ENCODE assay signal across 18 cellular contexts in genomic region chr14:20798318-20798717, GRCh38. TPM values are rescaled to one million over a fixed set of nuclear protein-coding genes. Genes with fewer than 3 reads are reported as not detected.
A peak's percentile ranks its signal among the peaks of the same experiment; 100 is the strongest.
DNase-seq lines count a peak whose midpoint lies in the region; ATAC-seq, FAIRE-seq and TF ChIP-seq lines count a peak whose summit lies in the region.
"Had no signal": no experiment of that assay in that cellular context is flagged by ENCODE, and none has a peak within 500 bp of the region (broad histone marks: within the 10 kb centered on the region; RNA-seq: fewer than 3 reads in every experiment).

No MANE protein-coding gene starts in this region.

- no peak overlapping the region for H2AK5ac ChIP-seq in H1 (ENCODE audit: low read depth, low read length)

- H3K9ac ChIP-seq in H1 (replicated peaks in 1 of 4; ENCODE audit: extremely low read depth in 1 of 4, low read depth in 3 of 4, low read length in 3 of 4) = no peak overlapping the region
- H3K9ac ChIP-seq: parathyroid adenoma had no signal

- no peaks in the 10 kb centered on the region for H3K79me2 ChIP-seq in H1 (ENCODE audit: control insufficient read depth in 1 of 2, insufficient read depth in 2 of 2, low read length in 2 of 2)
- no peaks in the 10 kb centered on the region for H3K79me2 ChIP-seq in osteoblast (ENCODE audit: insufficient read depth, low read length)
- H3K79me2 ChIP-seq: parathyroid adenoma had no signal

- FAIRE-seq in H1 (lab: Jason Lieb, UNC) = no peak

- no peak overlapping the region for H3K4ac ChIP-seq in H1 (replicated peaks; ENCODE audit: insufficient read length, low read depth, low read length)

- intact Hi-C loops in ascending aorta (cut with DNase I) = no loop called here

- H3K27me3 ChIP-seq in H1 (replicated peaks in 1 of 4; ENCODE audit: control insufficient read depth in 3 of 4, extremely low read depth in 1 of 4, insufficient read depth in 3 of 4, low read length in 3 of 4) (no peaks in the 10 kb centered on the region), osteoblast (ENCODE audit: insufficient read depth, low read length) (peaks cover 5% of the 10 kb centered on the region), ascending aorta (no peaks in the 10 kb centered on the region)
- H3K27me3 ChIP-seq: foreskin keratinocyte had no signal

- no peak overlapping the region for H3K4me3 ChIP-seq in H1 (ENCODE audit: extremely low read depth in 1 of 4, insufficient read depth in 2 of 4, low read depth in 3 of 4, low read length in 4 of 4)
- no peak overlapping the region for H3K4me3 ChIP-seq in osteoblast (ENCODE audit: insufficient read depth, low read length)
- no peak overlapping the region for H3K4me3 ChIP-seq in ascending aorta
- H3K4me3 ChIP-seq: GM23338 had no signal

- H3K9me3 ChIP-seq in H1 (ENCODE audit: insufficient read depth in 2 of 2, low read depth in 1 of 2, low read length in 1 of 2) = no peaks in the 10 kb centered on the region
- H3K9me3 ChIP-seq in osteoblast (ENCODE audit: low read depth, low read length) = no peaks in the 10 kb centered on the region
- H3K9me3 ChIP-seq in ascending aorta = no peaks in the 10 kb centered on the region

- no peak for TF ChIP-seq EP300 in H1 (IDR thresholded peaks at IDR 0.05; ENCODE audit: borderline replicate concordance in 1 of 2, low read depth in 2 of 2, low read length in 2 of 2)

- H3K56ac ChIP-seq in H1 (replicated peaks; ENCODE audit: insufficient read length, low read depth, low read length) = no peak overlapping the region

- POLR2A ChIA-PET in H1 (lab: Charles Lee; ENCODE audit: partially characterized antibody) = no interaction called here

- H3K27ac ChIP-seq in H1 (ENCODE audit: low read depth, low read length) (no peak overlapping the region), osteoblast (ENCODE audit: low read depth, low read length) (no peak overlapping the region), ascending aorta (peak overlapping the region in 1 of 2 donors; percentile 25)
- H3K27ac ChIP-seq: foreskin keratinocyte, parathyroid adenoma had no signal

- no peaks in the 10 kb centered on the region for H3K23me2 ChIP-seq in H1 (ENCODE audit: low read depth, low read length)

- no peak overlapping the region for H2AFZ ChIP-seq in H1 (ENCODE audit: low read length)
- no peak overlapping the region for H2AFZ ChIP-seq in osteoblast (ENCODE audit: low read length)
- H2AFZ ChIP-seq: parathyroid adenoma had no signal

- H3K4me2 ChIP-seq in H1 (ENCODE audit: insufficient read depth in 1 of 2, low read depth in 2 of 2, low read length in 2 of 2) = no peak overlapping the region
- H3K4me2 ChIP-seq in osteoblast (ENCODE audit: insufficient read depth, low read length) = no peak overlapping the region
- H3K4me2 ChIP-seq: GM23338 had no signal

- TF ChIP-seq RAD21 in H1 (IDR thresholded peaks at IDR 0.05 in 1 of 2, conservative IDR thresholded peaks at IDR 0.05 in 1 of 2; ENCODE audit: low read depth in 2 of 2, low read length in 2 of 2) = no peak

- H3K23ac ChIP-seq in H1 (ENCODE audit: insufficient read length) = no peak overlapping the region

- H2BK120ac ChIP-seq in H1 (replicated peaks; ENCODE audit: low read depth, low read length) = no peak overlapping the region

- H4K91ac ChIP-seq in H1 (replicated peaks; ENCODE audit: insufficient read length, low read length) = no peak overlapping the region

- H2BK5ac ChIP-seq in H1 (ENCODE audit: low read depth, low read length) = no peak overlapping the region

- no peaks in the 10 kb centered on the region for H4K20me1 ChIP-seq in H1 (replicated peaks in 1 of 2; ENCODE audit: control insufficient read depth in 1 of 2, insufficient read depth in 2 of 2, low read length in 2 of 2)
- H4K20me1 ChIP-seq in osteoblast (ENCODE audit: insufficient read depth, low read length) = no peaks in the 10 kb centered on the region

- CTCF ChIA-PET in H1 (lab: Charles Lee; ENCODE audit: partially characterized antibody) = interaction anchor here (0.7 kb wide), 1 partner anchor 101 kb away, joined by 3 read pairs; no protein-coding TSS in a partner anchor

- H3K14ac ChIP-seq in H1 (ENCODE audit: insufficient read length) = no peak overlapping the region

- H3K36me3 ChIP-seq in H1 (ENCODE audit: control insufficient read depth in 2 of 4, insufficient read depth in 4 of 4, low read length in 3 of 4) (no peaks in the 10 kb centered on the region), osteoblast (ENCODE audit: insufficient read depth, low read length) (no peaks in the 10 kb centered on the region), ascending aorta (no peaks in the 10 kb centered on the region)

- peak overlapping the region; percentile 62; the same call in 1 of the 2 replicates for H2BK15ac ChIP-seq in H1 (ENCODE audit: low read length)

- no peak overlapping the region for H3K18ac ChIP-seq in H1 (ENCODE audit: extremely low read depth, low read length)

- DNase-seq in Ammon's horn (ENCODE audit: low spot score) (peak; percentile 53), H1 (ENCODE audit: low read depth in 1 of 2, low spot score in 2 of 2) (no peak), osteoblast (ENCODE audit: insufficient read length, low spot score, missing footprints) (peak; percentile 23), germinal center (ENCODE audit: low spot score) (no peak), NAMALWA (ENCODE audit: low spot score) (no peak), ascending aorta (ENCODE audit: low spot score in 2 of 2) (no peak), epidermal melanocyte (ENCODE audit: insufficient read length, low spot score) (no peak)
- DNase-seq: activated CD4-positive, alpha-beta T cell treated with anti-CD3 and anti-CD28 coated beads for 4 hours; activated naive CD8-positive, alpha-beta T cell treated with anti-CD3 and anti-CD28 coated beads for 36 hours; foreskin keratinocyte; NCI-H1105 treated with DMSO at 0.1 percent for 48 hours; NK-92 treated with Interleukin-12 subunit alpha and Interleukin-12 subunit beta, amount 100 ng/mL, for 24 hours; Right ventricle myocardium superior; stimulated activated CD4-positive, alpha-beta T cell treated with anti-CD3 and anti-CD28 coated beads, Interleukin-12 subunit alpha, Interleukin-12 subunit beta, amount 100 ng/mL, for 4 hours had no signal

- no peak for TF ChIP-seq CTCF in H1 (IDR thresholded peaks at IDR 0.05; ENCODE audit: control extremely low read depth in 1 of 3, insufficient read depth in 1 of 3, low read depth in 1 of 3, low read length in 3 of 3)
- no peak for TF ChIP-seq CTCF in osteoblast (IDR thresholded peaks at IDR 0.05; ENCODE audit: extremely low read depth, low read depth, low read length)
- no peak for TF ChIP-seq CTCF in ascending aorta (IDR thresholded peaks at IDR 0.05)

- no peak for TF ChIP-seq POLR2A in H1 (IDR thresholded peaks at IDR 0.05; ENCODE audit: control extremely low read depth in 1 of 2, low read depth in 2 of 2, low read length in 2 of 2)

- no peaks in the 10 kb centered on the region for H3K79me1 ChIP-seq in H1 (ENCODE audit: low read depth, low read length)

- H4K8ac ChIP-seq in H1 (ENCODE audit: extremely low read depth, insufficient read depth, low read length) = no peak overlapping the region

- 87% methylated on average over 7 of the region's 7 CpGs; no CpG with 5 or more reads in 1 of the 2 experiments for WGBS in H1 (ENCODE audit: extremely low coverage in 1 of 2, insufficient coverage in 1 of 2, insufficient read length in 1 of 2, insufficient replicate concordance in 2 of 2, low coverage in 1 of 2, low lambda C conversion rate in 2 of 2, missing lambda C conversion rate in 1 of 2), 2 experiments

- ATAC-seq in GM21381 (IDR thresholded peaks at IDR 0.05; ENCODE audit: unreplicated experiment) = peak; percentile 45
- ATAC-seq: foreskin keratinocyte, GM23338 had no signal

- H3K4me1 ChIP-seq in H1 (replicated peaks in 1 of 4; ENCODE audit: control insufficient read depth in 3 of 4, insufficient read depth in 4 of 4, low read length in 3 of 4) (peaks cover 0 to 8% (median 4%) of the 10 kb centered on the region in 4 experiments; a peak in 3 of 7 replicates), osteoblast (ENCODE audit: insufficient read depth, low read length) (no peaks in the 10 kb centered on the region), ascending aorta (no peaks in the 10 kb centered on the region)
- H3K4me1 ChIP-seq: foreskin keratinocyte, parathyroid adenoma had no signal

- no peak overlapping the region for H2BK12ac ChIP-seq in H1 (ENCODE audit: low read depth, low read length)

- no peak overlapping the region for H2BK20ac ChIP-seq in H1 (ENCODE audit: low read length)

- H4K5ac ChIP-seq in H1 (ENCODE audit: insufficient read length, low read depth, low read length) = no peak overlapping the region

RNA-seq across cellular contexts. Expression of gene RNASE1, which starts 4.3 kb away (rescaled TPM):
- total RNA-seq in H1 (2021; fragmentation: NEBNext Ultra II Directional; extraction: Animal tissue kit (Norgen Biotek cat#: 25700)) = 2.2 and 3.0 TPM in 2 replicates
- 10.2 and 13.4 TPM in 2 replicates for polyA plus RNA-seq in H1 (2011; rRNA removed)
- 9.9 TPM for polyA plus RNA-seq in H1 (2011; cell fraction: cytosol; rRNA removed)
- polyA plus RNA-seq in H1 (2011; cell fraction: nucleus; rRNA removed) = 44.7 TPM
- polyA plus RNA-seq in H1 (2012, experiment 1 of 2) = 5.2 to 10.2 TPM (median 9.3 TPM) in 4 replicates
- polyA plus RNA-seq in H1 (2012, experiment 2 of 2) = 3.0 TPM
- 0.87 TPM for polyA plus RNA-seq in H1 (2013, experiment 1 of 2)
- 0.85 TPM for polyA plus RNA-seq in H1 (2013, experiment 2 of 2)
- polyA minus RNA-seq in H1 (2011; rRNA and poly(A)+ RNA removed) = 6.5 and 7.7 TPM in 2 replicates
- polyA minus RNA-seq in H1 (2011; cell fraction: cytosol; rRNA and poly(A)+ RNA removed) = not detected
- 3.8 TPM for polyA minus RNA-seq in H1 (2011; cell fraction: nucleus; rRNA and poly(A)+ RNA removed)
- total RNA-seq in osteoblast = 1.1 TPM in 1 of 2 replicates, not detected in the other
- 515 TPM for total RNA-seq in ascending aorta
- total RNA-seq: activated naive CD8-positive, alpha-beta T cell treated with anti-CD3 and anti-CD28 coated beads for 36 hours; foreskin keratinocyte; T-helper 2 cell treated with Interferon-gamma antibody and Interleukin-4, amounts not matched to agents 100 ng/mL and 5 ng/mL, for 36 hours had no signal
- polyA plus RNA-seq: foreskin keratinocyte had no signal

RNA-seq across cellular contexts. Expression of gene RNASE6, which starts 17.2 kb away (rescaled TPM):
- total RNA-seq in H1 (2021; fragmentation: NEBNext Ultra II Directional; extraction: Animal tissue kit (Norgen Biotek cat#: 25700)) = not detected in 2 replicates
- 0.12 TPM in 1 of 2 replicates, not detected in the other for polyA plus RNA-seq in H1 (2011; rRNA removed)
- not detected for polyA plus RNA-seq in H1 (2011; cell fraction: cytosol; rRNA removed)
- polyA plus RNA-seq in H1 (2011; cell fraction: nucleus; rRNA removed) = not detected
- not detected in 4 replicates for polyA plus RNA-seq in H1 (2012, experiment 1 of 2)
- polyA plus RNA-seq in H1 (2012, experiment 2 of 2) = 0.25 TPM
- 0.22 TPM for polyA plus RNA-seq in H1 (2013, experiment 1 of 2)
- polyA plus RNA-seq in H1 (2013, experiment 2 of 2) = 0.42 TPM
- not detected in 2 replicates for polyA minus RNA-seq in H1 (2011; rRNA and poly(A)+ RNA removed)
- polyA minus RNA-seq in H1 (2011; cell fraction: cytosol; rRNA and poly(A)+ RNA removed) = not detected
- polyA minus RNA-seq in H1 (2011; cell fraction: nucleus; rRNA and poly(A)+ RNA removed) = not detected
- total RNA-seq in osteoblast (not detected in 2 replicates), ascending aorta (0.96 TPM)
- total RNA-seq: foreskin keratinocyte had no signal
- polyA plus RNA-seq: foreskin keratinocyte, GM23338 had no signal

RNA-seq across cellular contexts. Expression of gene EDDM3B, which starts 30.1 kb away (rescaled TPM):
- total RNA-seq in H1 (2021; fragmentation: NEBNext Ultra II Directional; extraction: Animal tissue kit (Norgen Biotek cat#: 25700)) = not detected in 2 replicates
- polyA plus RNA-seq in H1 (2011; rRNA removed) = not detected in 2 replicates
- not detected for polyA plus RNA-seq in H1 (2011; cell fraction: cytosol; rRNA removed)
- polyA plus RNA-seq in H1 (2011; cell fraction: nucleus; rRNA removed) = not detected
- not detected in 4 replicates for polyA plus RNA-seq in H1 (2012, experiment 1 of 2)
- not detected for polyA plus RNA-seq in H1 (2012, experiment 2 of 2)
- not detected for polyA plus RNA-seq in H1 (2013, experiment 1 of 2)
- not detected for polyA plus RNA-seq in H1 (2013, experiment 2 of 2)
- polyA minus RNA-seq in H1 (2011; rRNA and poly(A)+ RNA removed) = not detected in 2 replicates
- not detected for polyA minus RNA-seq in H1 (2011; cell fraction: cytosol; rRNA and poly(A)+ RNA removed)
- polyA minus RNA-seq in H1 (2011; cell fraction: nucleus; rRNA and poly(A)+ RNA removed) = not detected
- total RNA-seq in osteoblast (not detected in 2 replicates), ascending aorta (not detected)
- total RNA-seq: activated naive CD8-positive, alpha-beta T cell treated with anti-CD3 and anti-CD28 coated beads for 36 hours; foreskin keratinocyte; GM23338; Right ventricle myocardium superior; T-helper 2 cell treated with Interferon-gamma antibody and Interleukin-4, amounts not matched to agents 100 ng/mL and 5 ng/mL, for 36 hours had no signal
- polyA plus RNA-seq: foreskin keratinocyte, GM23338 had no signal

RNA-seq across cellular contexts. Expression of gene EDDM3A, which starts 52.6 kb away (rescaled TPM):
- total RNA-seq in H1 (2021; fragmentation: NEBNext Ultra II Directional; extraction: Animal tissue kit (Norgen Biotek cat#: 25700)) = not detected in 2 replicates
- polyA plus RNA-seq in H1 (2011; rRNA removed) = 0.09 and 0.11 TPM in 2 replicates
- 0.12 TPM for polyA plus RNA-seq in H1 (2011; cell fraction: cytosol; rRNA removed)
- not detected for polyA plus RNA-seq in H1 (2011; cell fraction: nucleus; rRNA removed)
- polyA plus RNA-seq in H1 (2012, experiment 1 of 2) = 0.19 TPM in 1 of 4 replicates, not detected in the others
- polyA plus RNA-seq in H1 (2012, experiment 2 of 2) = not detected
- not detected for polyA plus RNA-seq in H1 (2013, experiment 1 of 2)
- polyA plus RNA-seq in H1 (2013, experiment 2 of 2) = not detected
- polyA minus RNA-seq in H1 (2011; rRNA and poly(A)+ RNA removed) = not detected in 2 replicates
- polyA minus RNA-seq in H1 (2011; cell fraction: cytosol; rRNA and poly(A)+ RNA removed) = not detected
- not detected for polyA minus RNA-seq in H1 (2011; cell fraction: nucleus; rRNA and poly(A)+ RNA removed)
- total RNA-seq in osteoblast (not detected in 2 replicates), ascending aorta (not detected)
- total RNA-seq: activated naive CD8-positive, alpha-beta T cell treated with anti-CD3 and anti-CD28 coated beads for 36 hours; foreskin keratinocyte; GM23338; Right ventricle myocardium superior; T-helper 2 cell treated with Interferon-gamma antibody and Interleukin-4, amounts not matched to agents 100 ng/mL and 5 ng/mL, for 36 hours had no signal
- polyA plus RNA-seq: foreskin keratinocyte, GM23338 had no signal

Comparison
In these comparisons a context has a peak if more than half of its experiments do, and no peak if none do; other contexts are left out.
1. DNase-seq: peak in Ammon's horn (single experiment) and osteoblast (single experiment); none in H1 (0 of 2), germinal center (single experiment), NAMALWA (single experiment), ascending aorta (0 of 2) and epidermal melanocyte (single experiment).
2. RNA of gene RNASE1, which starts 4.3 kb away (total RNA-seq): 515 TPM in ascending aorta (single experiment); 2.2 to 3.0 TPM in H1 and 1.1 TPM in osteoblast; every median in the first group is over 100 times any median in the second.